Comparison of ENCODE assay signal across 11 cellular contexts in genomic region chr18:49562481-49563129, GRCh38. TPM values are rescaled to one million over a fixed set of nuclear protein-coding genes. Genes with fewer than 3 reads are reported as not detected.
DNase-seq lines count a peak whose midpoint lies in the region; ATAC-seq and TF ChIP-seq lines count a peak whose summit lies in the region.
"Had no signal": no experiment of that assay in that cellular context is flagged by ENCODE, and none has a peak within 500 bp of the region (broad histone marks: within the 10 kb centered on the region; RNA-seq: fewer than 3 reads in every experiment).

No MANE protein-coding gene starts in this region.

- intact Hi-C loops in mammary epithelial cell (cut with micrococcal nuclease) (loop anchor here (1.0 to 10.0 kb wide), 3 partner anchors 86 to 166 kb away; no protein-coding TSS in a partner anchor), left colon (cut with DNase I, micrococcal nuclease) (no loop called here)

- ATAC-seq in left colon = peak; percentile 50

- H3K4me3 Mint-ChIP-seq in activated CD4-positive, alpha-beta T cell treated with anti-CD3 and anti-CD28 coated beads, Interleukin-2, amount 10 ng/mL, durations not matched to agents 7 days and 5 days = peak overlapping the region; percentile 53

- peaks cover 28% of the 10 kb centered on the region for H3K4me1 ChIP-seq in mammary epithelial cell (ENCODE audit: insufficient read depth, low read length)
- H3K4me1 ChIP-seq in stomach smooth muscle (ENCODE audit: control insufficient read depth, insufficient read depth, low read length) = peaks cover 30% of the 10 kb centered on the region

- peaks cover 73% of the 10 kb centered on the region for H3K27me3 Mint-ChIP-seq in activated CD4-positive, alpha-beta T cell treated with anti-CD3 and anti-CD28 coated beads, Interleukin-2, amount 10 ng/mL, durations not matched to agents 7 days and 5 days

- no peak for TF ChIP-seq CTCF in mammary epithelial cell (conservative IDR thresholded peaks at IDR 0.05 in 1 of 2, IDR thresholded peaks at IDR 0.05 in 1 of 2; ENCODE audit: extremely low read depth in 1 of 2, insufficient read depth in 1 of 2, low read depth in 1 of 2, low read length in 2 of 2)

- dilution Hi-C loops in mammary epithelial cell (cut with HindIII; ENCODE audit: low sequenced_read_pairs) = no loop called here

- H3K27ac ChIP-seq in mammary epithelial cell (ENCODE audit: insufficient read depth, low read depth, low read length) (peak overlapping the region; percentile 65), stomach smooth muscle (ENCODE audit: low read length) (no peak overlapping the region)
- H3K27ac ChIP-seq: BLaER1 had no signal

- peaks cover 32% of the 10 kb centered on the region for H3K4me1 Mint-ChIP-seq in activated CD4-positive, alpha-beta T cell treated with anti-CD3 and anti-CD28 coated beads, Interleukin-2, amount 10 ng/mL, durations not matched to agents 7 days and 5 days

- DNase-seq in activated CD4-positive, alpha-beta T cell treated with anti-CD3 and anti-CD28 coated beads, Interleukin-2, amount 10 ng/mL, durations not matched to agents 7 days and 5 days = no peak
- DNase-seq in activated CD4-positive, alpha-beta T cell treated with anti-CD3 and anti-CD28 coated beads for 48 hours = no peak
- DNase-seq in mammary epithelial cell (peak; percentile 57), left colon (peak in 1 of 2 donors; percentile 50), SK-N-DZ (ENCODE audit: low spot score) (no peak), NOMO-1 treated with dmso at 0.1 percent for 144 hours (lab: John Stamatoyannopoulos, UW; ENCODE audit: unreplicated experiment) (no peak), medulla oblongata (ENCODE audit: extremely low spot score) (no peak)
- DNase-seq: NK-92 treated with Interleukin-12 subunit alpha and Interleukin-12 subunit beta, amount 100 ng/mL, for 24 hours had no signal

- no TSS peak for BruUV-seq in mammary epithelial cell (replicated peaks; lab: Mats Ljungman, UMichigan)

- H3K4me3 ChIP-seq in mammary epithelial cell (replicated peaks in 1 of 3; ENCODE audit: insufficient read depth in 1 of 3, low read depth in 2 of 3, low read length in 3 of 3) (peak overlapping the region; percentile 40 to 70 (median 61)), stomach smooth muscle (ENCODE audit: low read length in 2 of 2) (peak overlapping the region; percentile 75 to 81)

- H3K9me3 ChIP-seq in mammary epithelial cell (replicated peaks; ENCODE audit: insufficient read depth, low read length) (no peaks in the 10 kb centered on the region), stomach smooth muscle (ENCODE audit: control insufficient read depth in 2 of 2, low read length in 2 of 2) (no peaks in the 10 kb centered on the region)
- H3K9me3 ChIP-seq: BLaER1 had no signal

- no peaks in the 10 kb centered on the region for H3K36me3 Mint-ChIP-seq in activated CD4-positive, alpha-beta T cell treated with anti-CD3 and anti-CD28 coated beads, Interleukin-2, amount 10 ng/mL, durations not matched to agents 7 days and 5 days (ENCODE audit: low read depth)

- no peak overlapping the region for H2AFZ ChIP-seq in mammary epithelial cell (ENCODE audit: low read depth, low read length)

- H3K27ac Mint-ChIP-seq in activated CD4-positive, alpha-beta T cell treated with anti-CD3 and anti-CD28 coated beads, Interleukin-2, amount 10 ng/mL, durations not matched to agents 7 days and 5 days = no peak overlapping the region
- H3K27ac Mint-ChIP-seq: dendritic cell treated with granulocyte-macrophage colony-stimulating factor and Interleukin-4, amounts not matched to agents 40 ng/mL and 50 ng/mL, for 4 days had no signal

- WGBS in mammary epithelial cell (ENCODE audit: low coverage, missing lambda C conversion rate) = 3% methylated on average over 9 of the region's 11 CpGs

- H3K79me2 ChIP-seq in mammary epithelial cell (ENCODE audit: insufficient read depth, low read length) = peaks cover 47% of the 10 kb centered on the region

- H3K9ac ChIP-seq in mammary epithelial cell (ENCODE audit: insufficient read depth, low read length) = peak overlapping the region; percentile 73
- peak overlapping the region; percentile 28 to 42 for H3K9ac ChIP-seq in stomach smooth muscle (ENCODE audit: low read length in 2 of 2)
- H3K9ac ChIP-seq: BLaER1 had no signal

- in situ Hi-C loops in mammary epithelial cell (cut with MboI; ENCODE audit: low sequenced_read_pairs in 2 of 2) = loop anchor here in 1 of 2 donors (10.0 kb wide), 1 partner anchor 202 kb away; no protein-coding TSS in a partner anchor

- POLR2A ChIA-PET in activated CD4-positive, alpha-beta T cell treated with anti-CD3 and anti-CD28 coated beads, Interleukin-2, amount 10 ng/mL, durations not matched to agents 7 days and 5 days (lab: Charles Lee) = no interaction called here

- H3K4me2 ChIP-seq in mammary epithelial cell (ENCODE audit: insufficient read depth, low read depth, low read length) = peak overlapping the region; percentile 89

- H3K36me3 ChIP-seq in mammary epithelial cell (ENCODE audit: insufficient read depth, low read length) = peaks cover 19% of the 10 kb centered on the region
- no peaks in the 10 kb centered on the region for H3K36me3 ChIP-seq in stomach smooth muscle (ENCODE audit: control insufficient read depth in 2 of 2, insufficient read depth in 2 of 2, low read length in 2 of 2)
- H3K36me3 ChIP-seq: BLaER1 had no signal

- CTCF ChIA-PET in activated CD4-positive, alpha-beta T cell treated with anti-CD3 and anti-CD28 coated beads, Interleukin-2, amount 10 ng/mL, durations not matched to agents 7 days and 5 days (lab: Charles Lee) = interaction anchor here (0.7 kb wide), 1 partner anchor 10 kb away, joined by 3 read pairs; no protein-coding TSS in a partner anchor
- CTCF ChIA-PET in mammary epithelial cell (lab: Charles Lee; ENCODE audit: low non-redundant PET) = no interaction called here

- H3K27me3 ChIP-seq in mammary epithelial cell (ENCODE audit: insufficient read depth, low read length) (no peaks in the 10 kb centered on the region), stomach smooth muscle (ENCODE audit: control insufficient read depth in 1 of 2, insufficient read depth in 2 of 2, low read length in 2 of 2) (peaks cover 20 to 22% of the 10 kb centered on the region in 2 donors)

- H3K9me3 Mint-ChIP-seq in activated CD4-positive, alpha-beta T cell treated with anti-CD3 and anti-CD28 coated beads, Interleukin-2, amount 10 ng/mL, durations not matched to agents 7 days and 5 days = no peaks in the 10 kb centered on the region
- H3K9me3 Mint-ChIP-seq: dendritic cell treated with granulocyte-macrophage colony-stimulating factor and Interleukin-4, amounts not matched to agents 40 ng/mL and 50 ng/mL, for 4 days had no signal

- no peaks in the 10 kb centered on the region for H4K20me1 ChIP-seq in mammary epithelial cell (ENCODE audit: insufficient read depth, low read length)

RNA-seq across cellular contexts. Expression of gene LIPG, which starts 0.7 kb away (rescaled TPM):
- total RNA-seq in activated CD4-positive, alpha-beta T cell treated with anti-CD3 and anti-CD28 coated beads, Interleukin-2, amount 10 ng/mL, durations not matched to agents 7 days and 5 days = under 1 TPM in 1 of 2 experiments, not detected in 1; 0.15 TPM
- 100 to 1,000 TPM in 1 of 2 donors, 10 to 100 TPM in 1; 78.8 to 153 TPM for total RNA-seq in mammary epithelial cell
- polyA plus RNA-seq in mammary epithelial cell = 45.5 TPM
- 64.0 TPM for polyA minus RNA-seq in mammary epithelial cell
- total RNA-seq in left colon = 10 to 100 TPM; 14.2 to 39.0 TPM
- polyA plus RNA-seq in SK-N-DZ (2014; cell fraction: cytosol; rRNA removed) = 0.03 and 0.14 TPM in 2 replicates
- 3.2 TPM in 1 of 2 replicates, not detected in the other for polyA plus RNA-seq in SK-N-DZ (2014; cell fraction: nucleus; rRNA removed)

Comparison
In these comparisons a context has a peak if more than half of its experiments do, and no peak if none do; other contexts are left out.
1. RNA of gene LIPG, which starts 0.7 kb away (total RNA-seq): 78.8 to 153 TPM in mammary epithelial cell and 14.2 to 39.0 TPM in left colon; 0.15 TPM in activated CD4-positive, alpha-beta T cell treated with anti-CD3 and anti-CD28 coated beads, Interleukin-2, amount 10 ng/mL, durations not matched to agents 7 days and 5 days; every median in the first group is over 10 times any median in the second.